In genomic region chr9:107051392-107051791, GRCh38 we compare ENCODE assay signal across 26 cellular contexts.
"Had no signal": no experiment of that assay in that cellular context is flagged by ENCODE, and none has a peak within 500 bp of the region (broad histone marks: within the 10 kb centered on the region; RNA-seq: fewer than 3 reads in every experiment).

No MANE protein-coding gene starts in this region.

- H3K36me3 Mint-ChIP-seq: mesothelial cell of epicardium; naive thymus-derived CD8-positive, alpha-beta T cell; type B pancreatic cell had no signal

- H3K4me3 ChIP-seq: gastrocnemius medialis, mucosa of descending colon, right atrium auricular region, smooth muscle cell, stomach, tibial artery had no signal

- H3K9me3 Mint-ChIP-seq: naive thymus-derived CD8-positive, alpha-beta T cell; nephron progenitor cell; type B pancreatic cell had no signal

- H3K27ac Mint-ChIP-seq: effector memory CD8-positive, alpha-beta T cell; mesothelial cell of epicardium; naive thymus-derived CD8-positive, alpha-beta T cell; nephron progenitor cell; progenitor cell of endocrine pancreas; type B pancreatic cell had no signal

- H3K36me3 ChIP-seq: gastrocnemius medialis, neutrophil, right atrium auricular region, stomach, tibial artery had no signal

- DNase-seq: cortex of kidney; effector memory CD8-positive, alpha-beta T cell; foreskin fibroblast; gastrocnemius medialis; head of caudate nucleus; kidney; mesenchymal stem cell; mucosa of descending colon; naive thymus-derived CD8-positive, alpha-beta T cell; nephron progenitor cell; stimulated activated CD4-positive, alpha-beta T cell treated with anti-CD3 and anti-CD28 coated beads, Interleukin-12 subunit alpha, Interleukin-12 subunit beta, amount 100 ng/mL, for 4 hours; stimulated activated CD4-positive, alpha-beta T cell treated with anti-CD3 and anti-CD28 coated beads, Interleukin-1b, Interleukin-23, amount 100 ng/mL, for 48 hours; stimulated activated CD4-positive, alpha-beta T cell treated with anti-CD3 and anti-CD28 coated beads, Interleukin-4, amount 100 ng/mL, for 1 hour; stimulated activated CD8-positive, alpha-beta memory T cell treated with anti-CD3 and anti-CD28 coated beads, Interleukin-4, amount 100 ng/mL, for 48 hours; stimulated activated naive CD4-positive, alpha-beta T cell treated with Interleukin-2 at 50 U/mL for 16 hours; stomach; tibial artery had no signal

- H3K27ac ChIP-seq: gastrocnemius medialis, neutrophil, parathyroid adenoma, right atrium auricular region, stomach, tibial artery had no signal

- H3K79me2 ChIP-seq: parathyroid adenoma had no signal

- H3K27me3 Mint-ChIP-seq: type B pancreatic cell had no signal

- H3K4me2 ChIP-seq: smooth muscle cell had no signal

- H3K27me3 ChIP-seq: gastrocnemius medialis, neutrophil, right atrium auricular region, stomach had no signal

- H3K4me3 Mint-ChIP-seq: effector memory CD8-positive, alpha-beta T cell; mesothelial cell of epicardium; naive thymus-derived CD8-positive, alpha-beta T cell; nephron progenitor cell; type B pancreatic cell had no signal

- H3K4me1 ChIP-seq: gastrocnemius medialis, parathyroid adenoma, right atrium auricular region, stomach had no signal

- H3K9me3 ChIP-seq: gastrocnemius medialis, mucosa of descending colon, neutrophil, right atrium auricular region, stomach, tibial artery had no signal

- ATAC-seq: effector memory CD8-positive, alpha-beta T cell; gastrocnemius medialis; left lobe of liver; mucosa of descending colon; naive thymus-derived CD8-positive, alpha-beta T cell; sciatic nerve had no signal

- H2AFZ ChIP-seq: parathyroid adenoma had no signal
